24 cellular contexts compared by ENCODE assay signal in genomic region chr1:27928216-27928954, GRCh38. TPM values are rescaled to one million over a fixed set of nuclear protein-coding genes. Genes with fewer than 3 reads are reported as not detected.
DNase-seq lines count a peak whose midpoint lies in the region; ATAC-seq and TF ChIP-seq lines count a peak whose summit lies in the region.
"Had no signal": no experiment of that assay in that cellular context is flagged by ENCODE, and none has a peak within 500 bp of the region (broad histone marks: within the 10 kb centered on the region; RNA-seq: fewer than 3 reads in every experiment).

No MANE protein-coding gene starts in this region.

- H3K27ac ChIP-seq in breast epithelium (no peak overlapping the region), brain microvascular endothelial cell (no peak overlapping the region), sigmoid colon (no peak overlapping the region), right cardiac atrium (ENCODE audit: low read length) (no peak overlapping the region)
- H3K27ac ChIP-seq: BLaER1, neutrophil, prostate gland, skin epidermis had no signal

- intact Hi-C loops in MCF 10A (cut with micrococcal nuclease) (no loop called here), breast epithelium (cut with DNase I; ENCODE audit: low total_unique reads) (no loop called here), sigmoid colon (cut with DNase I) (no loop called here), right cardiac atrium (cut with DNase I) (no loop called here)

- BruUV-seq in MCF 10A (replicated peaks; lab: Mats Ljungman, UMichigan) = no TSS peak

- no peaks in the 10 kb centered on the region for H3K9me3 Mint-ChIP-seq in MCF 10A (ENCODE audit: unreplicated experiment)
- H3K9me3 Mint-ChIP-seq: brain; memory B cell; stimulated activated effector memory CD8-positive, alpha-beta T cell treated with anti-CD3 and anti-CD28 coated beads, Interleukin-12 subunit alpha, Interleukin-12 subunit beta, amount 100 ng/mL, for 72 hours had no signal

- in situ Hi-C loops in brain microvascular endothelial cell (cut with HindIII; ENCODE audit: low pct_ligation_motif_present, low sequenced_read_pairs) = no loop called here

- no peaks in the 10 kb centered on the region for H3K4me1 Mint-ChIP-seq in MCF 10A (ENCODE audit: insufficient read depth, unreplicated experiment)
- H3K4me1 Mint-ChIP-seq: brain; stimulated activated effector memory CD8-positive, alpha-beta T cell treated with anti-CD3 and anti-CD28 coated beads, Interleukin-12 subunit alpha, Interleukin-12 subunit beta, amount 100 ng/mL, for 72 hours had no signal

- CTCF ChIA-PET in MCF 10A (lab: Yijun Ruan, JAX) = interaction anchor here (0.6 kb wide), 1 partner anchor 82 kb away, joined by 3 read pairs; no protein-coding TSS in a partner anchor

- WGBS in sigmoid colon, 2 donors = 61 to 88% methylated on average over 5 of the region's 5 CpGs
- 67% methylated on average over 5 of the region's 5 CpGs for WGBS in right cardiac atrium

- H3K36me3 Mint-ChIP-seq in MCF 10A (ENCODE audit: insufficient read depth, unreplicated experiment) = no peaks in the 10 kb centered on the region
- H3K36me3 Mint-ChIP-seq: activated CD8-positive, alpha-beta memory T cell treated with anti-CD3 and anti-CD28 coated beads, Interleukin-2, amount 10 ng/mL, durations not matched to agents 7 days and 5 days; brain; stimulated activated effector memory CD8-positive, alpha-beta T cell treated with anti-CD3 and anti-CD28 coated beads, Interleukin-12 subunit alpha, Interleukin-12 subunit beta, amount 100 ng/mL, for 72 hours had no signal

- H3K4me3 ChIP-seq in breast epithelium (no peak overlapping the region), brain microvascular endothelial cell (ENCODE audit: low read depth, low read length) (no peak overlapping the region), sigmoid colon (no peak overlapping the region), right cardiac atrium (ENCODE audit: low read length) (no peak overlapping the region)
- H3K4me3 ChIP-seq: BLaER1, prostate gland, skin epidermis had no signal

- no peak for ATAC-seq in right cardiac atrium
- ATAC-seq: activated CD8-positive, alpha-beta memory T cell treated with anti-CD3 and anti-CD28 coated beads, Interleukin-2, amount 10 ng/mL, durations not matched to agents 7 days and 5 days; left cardiac atrium; PC-3; stimulated activated effector memory CD8-positive, alpha-beta T cell treated with anti-CD3 and anti-CD28 coated beads, Interleukin-12 subunit alpha, Interleukin-12 subunit beta, amount 100 ng/mL, for 72 hours had no signal

- no peak for TF ChIP-seq EP300 in sigmoid colon (IDR thresholded peaks at IDR 0.05)

- H3K4me3 Mint-ChIP-seq in MCF 10A (ENCODE audit: unreplicated experiment) = no peak overlapping the region
- H3K4me3 Mint-ChIP-seq: activated CD8-positive, alpha-beta memory T cell treated with anti-CD3 and anti-CD28 coated beads, Interleukin-2, amount 10 ng/mL, durations not matched to agents 7 days and 5 days; brain; memory B cell; stimulated activated effector memory CD8-positive, alpha-beta T cell treated with anti-CD3 and anti-CD28 coated beads, Interleukin-12 subunit alpha, Interleukin-12 subunit beta, amount 100 ng/mL, for 72 hours had no signal

- POLR2A ChIA-PET in MCF 10A (lab: Yijun Ruan, JAX) = no interaction called here

- H3K27ac Mint-ChIP-seq in MCF 10A (ENCODE audit: low read depth, unreplicated experiment) = no peak overlapping the region
- H3K27ac Mint-ChIP-seq: activated CD8-positive, alpha-beta memory T cell treated with anti-CD3 and anti-CD28 coated beads, Interleukin-2, amount 10 ng/mL, durations not matched to agents 7 days and 5 days; brain; memory B cell; stimulated activated effector memory CD8-positive, alpha-beta T cell treated with anti-CD3 and anti-CD28 coated beads, Interleukin-12 subunit alpha, Interleukin-12 subunit beta, amount 100 ng/mL, for 72 hours had no signal

- no peaks in the 10 kb centered on the region for H3K9me3 ChIP-seq in breast epithelium
- no peaks in the 10 kb centered on the region for H3K9me3 ChIP-seq in sigmoid colon
- H3K9me3 ChIP-seq in right cardiac atrium (ENCODE audit: control insufficient read depth, low read length) = no peaks in the 10 kb centered on the region
- H3K9me3 ChIP-seq: BLaER1, Caco-2, neutrophil, prostate gland had no signal

- H3K36me3 ChIP-seq in breast epithelium (no peaks in the 10 kb centered on the region), brain microvascular endothelial cell (replicated peaks) (no peaks in the 10 kb centered on the region), sigmoid colon (no peaks in the 10 kb centered on the region)
- H3K36me3 ChIP-seq: BLaER1, neutrophil, prostate gland had no signal

- H3K27me3 ChIP-seq in breast epithelium = no peaks in the 10 kb centered on the region
- H3K27me3 ChIP-seq in brain microvascular endothelial cell (replicated peaks) = no peaks in the 10 kb centered on the region
- H3K27me3 ChIP-seq in sigmoid colon = no peaks in the 10 kb centered on the region
- H3K27me3 ChIP-seq in right cardiac atrium (ENCODE audit: control insufficient read depth, insufficient read depth) = no peaks in the 10 kb centered on the region
- H3K27me3 ChIP-seq: BLaER1, neutrophil had no signal

- TF ChIP-seq CTCF in MCF 10A (IDR thresholded peaks at IDR 0.05; ENCODE audit: unreplicated experiment) (no peak), breast epithelium (IDR thresholded peaks at IDR 0.05) (no peak), brain microvascular endothelial cell (IDR thresholded peaks at IDR 0.05; ENCODE audit: low read depth, low read length, missing control alignments) (peak; percentile 6), sigmoid colon (IDR thresholded peaks at IDR 0.05) (no peak)

- TF ChIP-seq POLR2A in breast epithelium (IDR thresholded peaks at IDR 0.05) = no peak
- TF ChIP-seq POLR2A in sigmoid colon (IDR thresholded peaks at IDR 0.05) = no peak

- H3K27me3 Mint-ChIP-seq in MCF 10A (ENCODE audit: insufficient read depth, unreplicated experiment) = no peaks in the 10 kb centered on the region

- no peaks in the 10 kb centered on the region for H3K4me1 ChIP-seq in breast epithelium
- H3K4me1 ChIP-seq in sigmoid colon = no peaks in the 10 kb centered on the region
- no peaks in the 10 kb centered on the region for H3K4me1 ChIP-seq in right cardiac atrium (ENCODE audit: control insufficient read depth, insufficient read depth, low read length)
- H3K4me1 ChIP-seq: BLaER1, Caco-2, prostate gland had no signal

- peak; percentile 33 for DNase-seq in MCF 10A (ENCODE audit: unreplicated experiment)
- no peak for DNase-seq in breast epithelium (ENCODE audit: low spot score in 2 of 2)
- peak; percentile 16 for DNase-seq in NCI-H2196 (lab: John Stamatoyannopoulos, UW; ENCODE audit: unreplicated experiment)
- DNase-seq in brain microvascular endothelial cell = no peak
- DNase-seq in sigmoid colon = peak; percentile 35
- DNase-seq in NCI-H2029 (lab: John Stamatoyannopoulos, UW) = no peak
- DNase-seq in NCI-H345 (lab: John Stamatoyannopoulos, UW) = no peak
- DNase-seq in right cardiac atrium = no peak
- DNase-seq: activated CD4-positive, alpha-beta T cell treated with anti-CD3 and anti-CD28 coated beads for 48 hours; activated CD8-positive, alpha-beta memory T cell treated with anti-CD3 and anti-CD28 coated beads, Interleukin-2, amount 10 ng/mL, durations not matched to agents 7 days and 5 days; Caco-2; left cardiac atrium; NCI-H1436 treated with DMSO at 0.1 percent for 48 hours; NCI-H2227 treated with DMSO at 0.1 percent for 48 hours; stimulated activated CD4-positive, alpha-beta T cell treated with anti-CD3 and anti-CD28 coated beads, Interleukin-1b, Interleukin-23, amount 100 ng/mL, for 48 hours had no signal

RNA-seq across cellular contexts. Expression of gene SMPDL3B, which starts 6.4 kb away (rescaled TPM):
- 2.6 and 4.0 TPM in 2 replicates for total RNA-seq in MCF 10A (2022)
- total RNA-seq in breast epithelium = 10 to 100 TPM in 2 of 3 donors, not detected in 1; 13.8 to 14.9 TPM
- total RNA-seq in sigmoid colon = under 1 TPM in 2 of 4 donors, not detected in 2; 0.28 to 0.71 TPM
- polyA plus RNA-seq in sigmoid colon = 10 to 100 TPM in 2 of 3 donors, 1 to 10 TPM in 1; 7.2 to 19.5 (median 13.6) TPM
- total RNA-seq in right cardiac atrium = 1 to 10 TPM in 1 of 4 donors, under 1 TPM in 3; 0.31 to 2.1 (median 0.40) TPM
- 0.11 TPM for polyA plus RNA-seq in right cardiac atrium
- total RNA-seq: myocyte had no signal

RNA-seq across cellular contexts. Expression of gene RPA2, which starts 14.0 kb away (rescaled TPM):
- total RNA-seq in MCF 10A (2022) = 22.3 and 25.7 TPM in 2 replicates
- total RNA-seq in breast epithelium = 10 to 100 TPM; 35.8 to 42.3 (median 39.0) TPM
- total RNA-seq in sigmoid colon = 10 to 100 TPM; 13.8 to 30.0 (median 23.2) TPM
- 10 to 100 TPM; 26.4 to 34.9 (median 26.6) TPM for polyA plus RNA-seq in sigmoid colon
- 10 to 100 TPM; 26.8 to 38.3 (median 32.2) TPM for total RNA-seq in right cardiac atrium
- 32.4 TPM for polyA plus RNA-seq in right cardiac atrium

RNA-seq across cellular contexts. Expression of gene XKR8, which starts 31.4 kb away (rescaled TPM):
- total RNA-seq in MCF 10A (2022) (2.8 and 4.0 TPM in 2 replicates), breast epithelium (1 to 10 TPM; 4.2 to 6.9 (median 5.6) TPM), sigmoid colon (1 to 10 TPM; 5.2 to 6.9 (median 5.4) TPM), right cardiac atrium (1 to 10 TPM; 5.3 to 6.9 (median 6.1) TPM)
- polyA plus RNA-seq in sigmoid colon (10 to 100 TPM in 1 of 3 donors, 1 to 10 TPM in 2; 4.2 to 13.8 (median 7.9) TPM), right cardiac atrium (5.5 TPM)

RNA-seq across cellular contexts. Expression of gene THEMIS2, which starts 56.0 kb away (rescaled TPM):
- 1.5 and 1.7 TPM in 2 replicates for total RNA-seq in MCF 10A (2022)
- 10 to 100 TPM; 22.0 to 52.0 (median 25.6) TPM for total RNA-seq in breast epithelium
- total RNA-seq in sigmoid colon = 10 to 100 TPM; 13.7 to 23.5 (median 18.9) TPM
- polyA plus RNA-seq in sigmoid colon = 10 to 100 TPM in 2 of 3 donors, 1 to 10 TPM in 1; 9.0 to 32.2 (median 14.8) TPM
- 10 to 100 TPM in 1 of 4 donors, 1 to 10 TPM in 3; 7.6 to 10.1 (median 9.3) TPM for total RNA-seq in right cardiac atrium
- 5.1 TPM for polyA plus RNA-seq in right cardiac atrium

Comparison
In these comparisons a context has a peak if more than half of its experiments do, and no peak if none do; other contexts are left out.
1. DNase-seq: peak in MCF 10A (single experiment), NCI-H2196 (single experiment) and sigmoid colon (single experiment); none in breast epithelium (0 of 2), brain microvascular endothelial cell (single experiment), NCI-H2029 (single experiment), NCI-H345 (single experiment) and right cardiac atrium (0 of 3).